In the genomic region with DNA sequence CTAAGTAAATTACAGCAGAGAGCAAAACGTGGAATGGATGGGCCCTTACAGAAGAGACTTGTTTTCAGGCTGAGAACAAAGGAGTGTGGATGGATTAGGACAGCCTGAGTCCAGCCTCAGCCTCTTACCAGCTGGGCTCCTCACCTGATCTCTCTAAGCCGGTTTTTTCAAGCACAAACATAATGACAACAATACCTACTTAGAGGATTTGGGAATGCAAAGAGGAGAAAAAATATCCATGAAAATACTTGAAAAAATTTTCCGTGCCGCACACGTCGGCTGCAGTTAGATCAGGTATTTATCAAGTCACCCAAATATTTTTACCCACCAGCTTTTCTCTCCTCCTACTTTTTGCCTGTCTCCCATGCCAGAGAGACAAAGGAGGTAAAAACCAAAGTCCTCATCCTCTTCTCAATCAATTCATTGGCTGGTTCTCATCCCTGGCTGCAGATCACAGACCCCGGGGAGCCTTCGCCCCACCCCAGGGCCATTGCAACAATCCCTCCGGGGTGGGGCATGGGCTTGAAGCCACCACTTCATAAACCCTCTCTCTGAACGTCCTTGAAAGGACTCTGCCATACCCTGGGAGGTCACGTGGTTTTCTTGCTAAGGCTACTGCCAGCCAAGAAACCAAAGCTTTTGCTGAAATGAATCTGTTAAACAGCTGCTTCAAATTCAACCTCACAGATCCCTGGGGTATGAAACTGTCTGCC, we compare ENCODE assay signal across 8 cellular contexts. TPM values are rescaled to one million over a fixed set of nuclear protein-coding genes. Genes with fewer than 3 reads are reported as not detected.
DNase-seq lines count a peak whose midpoint lies in the region; ATAC-seq and TF ChIP-seq lines count a peak whose summit lies in the region.
"Had no signal": no experiment of that assay in that cellular context is flagged by ENCODE, and none has a peak within 500 bp of the region (broad histone marks: within the 10 kb centered on the region; RNA-seq: fewer than 3 reads in every experiment).

No MANE protein-coding gene starts in this region.

- CTCF ChIA-PET in CD8-positive, alpha-beta T cell (lab: Charles Lee) = interaction anchor here (1.2 kb wide), 1 partner anchor 210 kb away, joined by 3 read pairs; no protein-coding TSS in a partner anchor

- H3K9me3 Mint-ChIP-seq in CD8-positive, alpha-beta T cell = no peaks in the 10 kb centered on the region
- H3K9me3 Mint-ChIP-seq: stimulated activated naive CD8-positive, alpha-beta T cell treated with anti-CD3 and anti-CD28 coated beads, Interleukin-15, Interleukin-2, amounts not matched to agents 100 ng/mL and 50 ng/mL, for 24 hours had no signal

- in situ Hi-C loops in GM13976 (cut with MboI; ENCODE audit: low sequenced_read_pairs, unreplicated experiment) = no loop called here

- no peak overlapping the region for H3K4me3 Mint-ChIP-seq in CD8-positive, alpha-beta T cell
- H3K4me3 Mint-ChIP-seq: stimulated activated naive CD8-positive, alpha-beta T cell treated with anti-CD3 and anti-CD28 coated beads, Interleukin-15, Interleukin-2, amounts not matched to agents 100 ng/mL and 50 ng/mL, for 24 hours had no signal

- H3K27me3 Mint-ChIP-seq in CD8-positive, alpha-beta T cell (ENCODE audit: low read depth) = no peaks in the 10 kb centered on the region
- H3K27me3 Mint-ChIP-seq: stimulated activated naive CD8-positive, alpha-beta T cell treated with anti-CD3 and anti-CD28 coated beads, Interleukin-15, Interleukin-2, amounts not matched to agents 100 ng/mL and 50 ng/mL, for 24 hours had no signal

- peak in 1 of 2 donors; percentile 61 for TF ChIP-seq POLR2A in thyroid gland (IDR thresholded peaks at IDR 0.05)
- no peak for TF ChIP-seq POLR2A in GM18505 (IDR thresholded peaks at IDR 0.05; ENCODE audit: borderline replicate concordance, extremely low read depth, insufficient read depth, insufficient read length)

- no peaks in the 10 kb centered on the region for H3K9me3 ChIP-seq in thyroid gland
- no peaks in the 10 kb centered on the region for H3K9me3 ChIP-seq in CD8-positive, alpha-beta T cell (ENCODE audit: low read length)

- no peaks in the 10 kb centered on the region for H3K36me3 Mint-ChIP-seq in CD8-positive, alpha-beta T cell

- H3K36me3 ChIP-seq in thyroid gland = no peaks in the 10 kb centered on the region
- H3K36me3 ChIP-seq in CD8-positive, alpha-beta T cell (ENCODE audit: insufficient read depth, low read length) = no peaks in the 10 kb centered on the region

- ATAC-seq in CD8-positive, alpha-beta T cell = no peak
- ATAC-seq in GM18505 (IDR thresholded peaks at IDR 0.05; ENCODE audit: unreplicated experiment) = no peak

- H3K27ac ChIP-seq in thyroid gland = peak overlapping the region; percentile 90 to 92 (median 91)
- H3K27ac ChIP-seq in CD8-positive, alpha-beta T cell (ENCODE audit: low read depth, low read length) = no peak overlapping the region

- H3K4me1 ChIP-seq in thyroid gland = peaks cover 41 to 43% of the 10 kb centered on the region in 2 donors
- no peaks in the 10 kb centered on the region for H3K4me1 ChIP-seq in CD8-positive, alpha-beta T cell (ENCODE audit: insufficient read depth, low read length)

- no peak overlapping the region for H3K27ac Mint-ChIP-seq in CD8-positive, alpha-beta T cell
- H3K27ac Mint-ChIP-seq: stimulated activated naive CD8-positive, alpha-beta T cell treated with anti-CD3 and anti-CD28 coated beads, Interleukin-15, Interleukin-2, amounts not matched to agents 100 ng/mL and 50 ng/mL, for 24 hours had no signal

- H3K27me3 ChIP-seq in thyroid gland = no peaks in the 10 kb centered on the region
- H3K27me3 ChIP-seq in CD8-positive, alpha-beta T cell (ENCODE audit: insufficient read depth, low read length) = no peaks in the 10 kb centered on the region

- intact Hi-C loops in thyroid gland (cut with DNase I) = no loop called here
- intact Hi-C loops in CD8-positive, alpha-beta T cell (cut with DNase I, micrococcal nuclease) = loop anchor here in 1 of 2 experiments (5.0 kb wide), 1 partner anchor 89 kb away; no protein-coding TSS in a partner anchor

- peaks cover 2% of the 10 kb centered on the region for H3K4me1 Mint-ChIP-seq in CD8-positive, alpha-beta T cell (ENCODE audit: low read depth)

- 17 to 23% methylated on average over 11 of the region's 11 CpGs for WGBS in thyroid gland, 2 donors

- H3K4me3 ChIP-seq in thyroid gland (replicated peaks in 1 of 3) = no peak overlapping the region
- no peak overlapping the region for H3K4me3 ChIP-seq in CD8-positive, alpha-beta T cell (ENCODE audit: low read depth, low read length)

- TF ChIP-seq CTCF in thyroid gland (IDR thresholded peaks at IDR 0.05) = no peak
- TF ChIP-seq CTCF in CD8-positive, alpha-beta T cell (IDR thresholded peaks at IDR 0.05) = no peak
- TF ChIP-seq CTCF in GM13976 (IDR thresholded peaks at IDR 0.05; ENCODE audit: borderline replicate concordance, control extremely low read depth, extremely low read depth, insufficient read depth, missing control alignments) = no peak

- POLR2A ChIA-PET in CD8-positive, alpha-beta T cell (lab: Charles Lee) = no interaction called here

- peak; percentile 40 for DNase-seq in M059J (ENCODE audit: low read depth)
- DNase-seq in SK-N-DZ (ENCODE audit: low spot score) = peak; percentile 58
- DNase-seq in iPS-NIHi7 (ENCODE audit: extremely low spot score) = peak; percentile 45
- DNase-seq in thyroid gland = peak; percentile 92 to 95
- no peak for DNase-seq in CD8-positive, alpha-beta T cell
- DNase-seq in GM13976 (ENCODE audit: low spot score) = no peak

RNA-seq across cellular contexts. Expression of gene GTF2I, which starts 29.7 kb away (rescaled TPM):
- 92.8 and 156 TPM in 2 replicates for total RNA-seq in M059J (2014; rRNA removed; shearing (Covaris generic))
- 158 and 197 TPM in 2 replicates for polyA plus RNA-seq in SK-N-DZ (2014; cell fraction: cytosol; rRNA removed)
- polyA plus RNA-seq in SK-N-DZ (2014; cell fraction: nucleus; rRNA removed) = 283 and 386 TPM in 2 replicates
- total RNA-seq in thyroid gland = 100 to 1,000 TPM; 240 to 385 (median 353) TPM
- total RNA-seq in CD8-positive, alpha-beta T cell = 100 to 1,000 TPM; 106 to 108 TPM

Comparison
In these comparisons a context has a peak if more than half of its experiments do, and no peak if none do; other contexts are left out.
1. DNase-seq: peak in M059J (single experiment), SK-N-DZ (single experiment), iPS-NIHi7 (single experiment) and thyroid gland (2 of 2); none in CD8-positive, alpha-beta T cell (0 of 7) and GM13976 (single experiment).